ENCODE assay signal across 1 cellular context in the genomic region with DNA sequence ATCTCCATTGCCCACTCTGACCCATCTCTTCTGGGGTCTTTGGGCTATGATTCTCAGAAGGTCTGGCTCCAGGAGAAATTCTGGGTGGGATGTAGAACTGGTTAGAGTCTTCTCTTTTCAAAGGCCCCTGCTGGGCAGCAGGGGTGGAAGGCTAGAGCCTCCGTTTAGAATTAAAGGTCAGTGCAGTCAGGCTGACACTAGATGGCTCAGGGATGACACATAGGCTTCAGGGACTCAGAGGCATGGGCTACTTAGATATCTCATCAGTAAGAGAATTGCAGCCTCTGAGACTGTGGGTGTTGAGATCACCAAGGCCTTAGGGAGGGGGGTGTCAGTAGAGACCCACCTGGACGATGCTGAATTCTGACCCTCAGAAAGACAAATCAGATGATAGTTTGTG.
TF ChIP-seq lines count a peak whose summit lies in the region.

No MANE protein-coding gene starts in this region.

TF ChIP-seq in GM12878, 131 proteins besides CTCF, POLR2A, EP300 and RAD21:
- TF ChIP-seq MTA3 (IDR thresholded peaks at IDR 0.05; ENCODE audit: borderline replicate concordance, low read length) (no peak), ETV6 (conservative IDR thresholded peaks at IDR 0.05 in 1 of 2, IDR thresholded peaks at IDR 0.05 in 1 of 2; ENCODE audit: borderline replicate concordance in 1 of 2, low read depth in 1 of 2) (no peak), SMAD5 (IDR thresholded peaks at IDR 0.05; ENCODE audit: low read depth) (no peak), POLR2AphosphoS5 (IDR thresholded peaks at IDR 0.05; ENCODE audit: low read length) (no peak), NFXL1 (IDR thresholded peaks at IDR 0.05; ENCODE audit: borderline replicate concordance) (no peak), SMAD1 (IDR thresholded peaks at IDR 0.05; ENCODE audit: low read depth, partially characterized antibody) (no peak), TCF3 (IDR thresholded peaks at IDR 0.05; ENCODE audit: borderline replicate concordance, insufficient read depth, low read depth, low read length) (no peak)
- TF ChIP-seq, protein P1, sequence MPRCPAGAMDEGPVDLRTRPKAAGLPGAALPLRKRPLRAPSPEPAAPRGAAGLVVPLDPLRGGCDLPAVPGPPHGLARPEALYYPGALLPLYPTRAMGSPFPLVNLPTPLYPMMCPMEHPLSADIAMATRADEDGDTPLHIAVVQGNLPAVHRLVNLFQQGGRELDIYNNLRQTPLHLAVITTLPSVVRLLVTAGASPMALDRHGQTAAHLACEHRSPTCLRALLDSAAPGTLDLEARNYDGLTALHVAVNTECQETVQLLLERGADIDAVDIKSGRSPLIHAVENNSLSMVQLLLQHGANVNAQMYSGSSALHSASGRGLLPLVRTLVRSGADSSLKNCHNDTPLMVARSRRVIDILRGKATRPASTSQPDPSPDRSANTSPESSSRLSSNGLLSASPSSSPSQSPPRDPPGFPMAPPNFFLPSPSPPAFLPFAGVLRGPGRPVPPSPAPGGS (IDR thresholded peaks at IDR 0.05; ENCODE audit: borderline replicate concordance, insufficient read depth, low read depth, low read length, poor library complexity, severe bottlenecking): no peak
